Comparison of ENCODE assay signal across 15 cellular contexts in genomic region chr12:34298176-34298970, GRCh38.
"Had no signal": no experiment of that assay in that cellular context is flagged by ENCODE, and none has a peak within 500 bp of the region (broad histone marks: within the 10 kb centered on the region; RNA-seq: fewer than 3 reads in every experiment).

No MANE protein-coding gene starts in this region.

- H3K36me3 ChIP-seq: gastroesophageal sphincter, prostate gland, stomach, thoracic aorta had no signal

- H3K27ac ChIP-seq: dorsolateral prefrontal cortex, gastroesophageal sphincter, prostate gland, stomach, thoracic aorta had no signal

- ATAC-seq: activated CD4-positive, CD25-positive, alpha-beta regulatory T cell treated with anti-CD3 and anti-CD28 coated beads, Interleukin-2, amount 50 U/mL, for 24 hours; activated T-helper 17 cell treated with anti-CD3 and anti-CD28 coated beads, Interleukin-2, amount 50 U/mL, for 72 hours; gastroesophageal sphincter; sciatic nerve had no signal

- H3K27me3 ChIP-seq: stomach had no signal

- DNase-seq: activated CD4-positive, alpha-beta T cell treated with anti-CD3 and anti-CD28 coated beads, Interleukin-2, amount 50 U/mL, for 1 hour; activated CD8-positive, alpha-beta memory T cell treated with anti-CD3 and anti-CD28 coated beads for 24 hours; erythroblast; occipital lobe; stimulated activated CD4-positive, alpha-beta T cell treated with anti-CD3 and anti-CD28 coated beads, Interleukin-1b, Interleukin-23, amount 100 ng/mL, for 48 hours; stomach; T-helper 1 cell; T1000 had no signal

- H3K4me1 ChIP-seq: gastroesophageal sphincter, prostate gland, stomach had no signal

- H3K9me3 ChIP-seq: prostate gland, thoracic aorta had no signal

- H3K4me3 ChIP-seq: dorsolateral prefrontal cortex, gastroesophageal sphincter, prostate gland, stomach, thoracic aorta had no signal
